In the genomic region with DNA sequence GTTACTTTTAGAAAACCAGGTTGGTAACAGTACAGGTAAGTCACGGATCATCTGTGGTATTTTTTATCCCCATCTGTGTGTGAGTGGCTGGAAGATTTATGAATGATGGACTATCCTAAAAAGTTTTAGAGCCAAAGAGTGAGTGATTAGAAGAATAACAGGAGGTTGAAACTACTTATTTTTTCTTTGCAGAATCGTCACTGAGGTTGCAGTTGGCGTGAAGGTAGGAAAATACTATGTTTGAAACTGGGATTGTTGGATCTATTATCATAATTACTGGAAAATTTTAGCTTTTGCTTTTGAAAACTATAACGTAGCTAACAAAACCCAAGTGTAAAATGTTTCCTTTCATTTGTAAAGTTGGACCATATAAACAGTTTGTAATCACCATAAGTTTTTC, we compare ENCODE assay signal across 9 cellular contexts. TPM values are rescaled to one million over a fixed set of nuclear protein-coding genes. Genes with fewer than 3 reads are reported as not detected.
DNase-seq lines count a peak whose midpoint lies in the region; ATAC-seq and TF ChIP-seq lines count a peak whose summit lies in the region.
"Had no signal": no experiment of that assay in that cellular context is flagged by ENCODE, and none has a peak within 500 bp of the region (broad histone marks: within the 10 kb centered on the region; RNA-seq: fewer than 3 reads in every experiment).

No MANE protein-coding gene starts in this region.

- H3K9me3 ChIP-seq in hepatocyte (ENCODE audit: low read depth) = no peaks in the 10 kb centered on the region

- intact Hi-C loops in activated CD4-positive, alpha-beta memory T cell treated with anti-CD3 and anti-CD28 coated beads for 36 hours (cut with micrococcal nuclease) = loop anchor here (5.0 kb wide), 3 partner anchors 361 to 1651 kb away; a partner anchor contains a TSS

- H3K27ac Mint-ChIP-seq in activated CD4-positive, alpha-beta memory T cell treated with anti-CD3 and anti-CD28 coated beads for 36 hours = peak overlapping the region; percentile 80
- H3K27ac Mint-ChIP-seq in stimulated activated naive B cell treated with anti-CD40 and anti-IgM and Interleukin-4, amounts not matched to agents 10 μg/mL and 1 μg/mL and 100 μg/mL, for 72 hours = no peak overlapping the region

- no peaks in the 10 kb centered on the region for H3K36me3 ChIP-seq in hepatocyte (replicated peaks; ENCODE audit: insufficient read depth, low read depth)

- peak; percentile 1 for DNase-seq in SIG-M5 treated with dmso at 0.1 percent for 504 hours (lab: John Stamatoyannopoulos, UW; ENCODE audit: unreplicated experiment)
- DNase-seq in SIG-M5 (lab: John Stamatoyannopoulos, UW) = no peak
- no peak for DNase-seq in activated CD4-positive, alpha-beta memory T cell treated with anti-CD3 and anti-CD28 coated beads for 36 hours
- no peak for DNase-seq in hepatocyte (ENCODE audit: low spot score)
- DNase-seq in stimulated activated naive B cell treated with anti-CD40 and anti-IgM and Interleukin-4, amounts not matched to agents 10 μg/mL and 1 μg/mL and 100 μg/mL, for 72 hours = no peak
- DNase-seq in activated CD4-positive, CD25-positive, alpha-beta regulatory T cell treated with anti-CD3 and anti-CD28 coated beads, Interleukin-2, amount 50 U/mL, for 72 hours = no peak
- DNase-seq: stimulated activated CD4-positive, alpha-beta T cell treated with anti-CD3 and anti-CD28 coated beads, Interleukin-4, amount 100 ng/mL, for 24 hours had no signal

- peaks cover 8% of the 10 kb centered on the region for H4K20me1 ChIP-seq in hepatocyte (ENCODE audit: insufficient read depth, poor library complexity, severe bottlenecking)

- no peaks in the 10 kb centered on the region for H3K27me3 Mint-ChIP-seq in activated CD4-positive, alpha-beta memory T cell treated with anti-CD3 and anti-CD28 coated beads for 36 hours
- H3K27me3 Mint-ChIP-seq in stimulated activated naive B cell treated with anti-CD40 and anti-IgM and Interleukin-4, amounts not matched to agents 10 μg/mL and 1 μg/mL and 100 μg/mL, for 72 hours = no peaks in the 10 kb centered on the region

- H3K9me2 ChIP-seq in hepatocyte (replicated peaks; ENCODE audit: insufficient read depth) = no peaks in the 10 kb centered on the region

- no peak overlapping the region for H2AFZ ChIP-seq in hepatocyte

- peak overlapping the region; percentile 93 for H3K4me3 ChIP-seq in hepatocyte

- CTCF ChIA-PET in activated CD4-positive, alpha-beta memory T cell treated with anti-CD3 and anti-CD28 coated beads for 36 hours (lab: Charles Lee) = interaction anchor here (1.0 kb wide), 1 partner anchor 14 kb away, joined by 3 read pairs; no protein-coding TSS in a partner anchor

- ATAC-seq in stimulated activated naive B cell treated with anti-CD40 and anti-IgM and Interleukin-4, amounts not matched to agents 10 μg/mL and 1 μg/mL and 100 μg/mL, for 72 hours (replicated peaks) = no peak
- ATAC-seq in GM18907 (IDR thresholded peaks at IDR 0.05; ENCODE audit: unreplicated experiment) (no peak), HG03159 (IDR thresholded peaks at IDR 0.05; ENCODE audit: unreplicated experiment) (no peak)

- H3K36me3 Mint-ChIP-seq in activated CD4-positive, alpha-beta memory T cell treated with anti-CD3 and anti-CD28 coated beads for 36 hours = peaks cover 20% of the 10 kb centered on the region
- peaks cover 18 to 31% of the 10 kb centered on the region in 2 donors for H3K36me3 Mint-ChIP-seq in stimulated activated naive B cell treated with anti-CD40 and anti-IgM and Interleukin-4, amounts not matched to agents 10 μg/mL and 1 μg/mL and 100 μg/mL, for 72 hours

- peak overlapping the region; percentile 97 for H3K27ac ChIP-seq in hepatocyte

- WGBS in hepatocyte (ENCODE audit: low lambda C conversion rate, missing lambda C conversion rate) = 40% methylated on average over 4 of the region's 4 CpGs

- H3K79me2 ChIP-seq in hepatocyte = peaks cover 66% of the 10 kb centered on the region

- peaks cover 14% of the 10 kb centered on the region for H3K4me1 ChIP-seq in hepatocyte (ENCODE audit: insufficient read depth)

- peak overlapping the region; percentile 77 for H3K4me2 ChIP-seq in hepatocyte

- POLR2A ChIA-PET in activated CD4-positive, alpha-beta memory T cell treated with anti-CD3 and anti-CD28 coated beads for 36 hours (lab: Charles Lee) = no interaction called here

- peaks cover 38% of the 10 kb centered on the region for H3K4me1 Mint-ChIP-seq in activated CD4-positive, alpha-beta memory T cell treated with anti-CD3 and anti-CD28 coated beads for 36 hours (ENCODE audit: low read depth)
- H3K4me1 Mint-ChIP-seq in stimulated activated naive B cell treated with anti-CD40 and anti-IgM and Interleukin-4, amounts not matched to agents 10 μg/mL and 1 μg/mL and 100 μg/mL, for 72 hours = peaks cover 15 to 44% of the 10 kb centered on the region in 2 donors

- TF ChIP-seq CTCF in hepatocyte (IDR thresholded peaks at IDR 0.05; ENCODE audit: poor library complexity) = no peak

- H3K9me3 Mint-ChIP-seq in activated CD4-positive, alpha-beta memory T cell treated with anti-CD3 and anti-CD28 coated beads for 36 hours = no peaks in the 10 kb centered on the region
- H3K9me3 Mint-ChIP-seq in stimulated activated naive B cell treated with anti-CD40 and anti-IgM and Interleukin-4, amounts not matched to agents 10 μg/mL and 1 μg/mL and 100 μg/mL, for 72 hours = peaks cover 0 to 3% of the 10 kb centered on the region in 2 donors

- no peaks in the 10 kb centered on the region for H3K27me3 ChIP-seq in hepatocyte

- peak overlapping the region; percentile 89 for H3K4me3 Mint-ChIP-seq in activated CD4-positive, alpha-beta memory T cell treated with anti-CD3 and anti-CD28 coated beads for 36 hours
- H3K4me3 Mint-ChIP-seq in stimulated activated naive B cell treated with anti-CD40 and anti-IgM and Interleukin-4, amounts not matched to agents 10 μg/mL and 1 μg/mL and 100 μg/mL, for 72 hours = peak overlapping the region; percentile 94 to 96

RNA-seq across cellular contexts. Expression of a gene that starts 1.8 kb away (rescaled TPM):
- 10 to 100 TPM in 1 of 2 experiments, 1 to 10 TPM in 1; 9.2 to 10.1 TPM for total RNA-seq in activated CD4-positive, alpha-beta memory T cell treated with anti-CD3 and anti-CD28 coated beads for 36 hours
- 27.1 and 60.7 TPM in 2 replicates for total RNA-seq in hepatocyte
- 6.7 and 10.4 TPM in 2 replicates for polyA plus RNA-seq in hepatocyte
